Comparison of ENCODE assay signal across 29 cellular contexts in genomic region chr14:61221906-61222305, GRCh38. TPM values are rescaled to one million over a fixed set of nuclear protein-coding genes. Genes with fewer than 3 reads are reported as not detected.
DNase-seq lines count a peak whose midpoint lies in the region; ATAC-seq and TF ChIP-seq lines count a peak whose summit lies in the region.
"Had no signal": no experiment of that assay in that cellular context is flagged by ENCODE, and none has a peak within 500 bp of the region (broad histone marks: within the 10 kb centered on the region; RNA-seq: fewer than 3 reads in every experiment).

No MANE protein-coding gene starts in this region.

- H3K9me3 ChIP-seq in CD8-positive, alpha-beta T cell (ENCODE audit: low read length) = no peaks in the 10 kb centered on the region
- H3K9me3 ChIP-seq: A549, ascending aorta, BE2C, left ventricle myocardium inferior, ovary had no signal

- CTCF ChIA-PET in CD8-positive, alpha-beta T cell (lab: Charles Lee) = no interaction called here

- H3K27ac ChIP-seq in CD8-positive, alpha-beta T cell (ENCODE audit: low read depth, low read length) = no peak overlapping the region
- H3K27ac ChIP-seq: A549, ascending aorta, ovary had no signal

- POLR2A ChIA-PET in CD8-positive, alpha-beta T cell (lab: Charles Lee) = no interaction called here

- peak overlapping the region; percentile 5 for H3K4me3 Mint-ChIP-seq in nephron progenitor cell
- H3K4me3 Mint-ChIP-seq in CD8-positive, alpha-beta T cell = no peak overlapping the region
- no peak overlapping the region for H3K4me3 Mint-ChIP-seq in stimulated activated naive B cell treated with anti-CD40 and anti-IgM and Interleukin-4, amounts not matched to agents 10 μg/mL and 1 μg/mL and 100 μg/mL, for 72 hours
- H3K4me3 Mint-ChIP-seq: activated T-helper 17 cell treated with anti-CD3 and anti-CD28 coated beads, Interleukin-2, amount 50 U/mL, for 72 hours; dendritic cell treated with granulocyte-macrophage colony-stimulating factor and Interleukin-4, amounts not matched to agents 40 ng/mL and 50 ng/mL, for 4 days; H9; naive thymus-derived CD8-positive, alpha-beta T cell; WTC11 had no signal

- peaks cover 12% of the 10 kb centered on the region for H3K27me3 Mint-ChIP-seq in nephron progenitor cell (ENCODE audit: low read depth, poor library complexity)
- peaks cover 40% of the 10 kb centered on the region for H3K27me3 Mint-ChIP-seq in CD8-positive, alpha-beta T cell (ENCODE audit: low read depth)
- peaks cover 44 to 74% of the 10 kb centered on the region in 2 donors for H3K27me3 Mint-ChIP-seq in stimulated activated naive B cell treated with anti-CD40 and anti-IgM and Interleukin-4, amounts not matched to agents 10 μg/mL and 1 μg/mL and 100 μg/mL, for 72 hours

- H3K9me3 Mint-ChIP-seq in nephron progenitor cell = no peaks in the 10 kb centered on the region
- H3K9me3 Mint-ChIP-seq in CD8-positive, alpha-beta T cell = no peaks in the 10 kb centered on the region
- H3K9me3 Mint-ChIP-seq in stimulated activated naive B cell treated with anti-CD40 and anti-IgM and Interleukin-4, amounts not matched to agents 10 μg/mL and 1 μg/mL and 100 μg/mL, for 72 hours = no peaks in the 10 kb centered on the region
- H3K9me3 Mint-ChIP-seq: activated naive CD4-positive, alpha-beta T cell treated with anti-CD3 and anti-CD28 coated beads, Interleukin-2, amount 50 U/mL, for 72 hours; activated T-helper 17 cell treated with anti-CD3 and anti-CD28 coated beads, Interleukin-2, amount 50 U/mL, for 72 hours; dendritic cell treated with granulocyte-macrophage colony-stimulating factor and Interleukin-4, amounts not matched to agents 40 ng/mL and 50 ng/mL, for 4 days; H9; naive thymus-derived CD8-positive, alpha-beta T cell; WTC11 had no signal

- ATAC-seq in CD8-positive, alpha-beta T cell = no peak
- ATAC-seq in stimulated activated naive B cell treated with anti-CD40 and anti-IgM and Interleukin-4, amounts not matched to agents 10 μg/mL and 1 μg/mL and 100 μg/mL, for 72 hours (replicated peaks) = no peak
- ATAC-seq in GM21515 (IDR thresholded peaks at IDR 0.05; ENCODE audit: unreplicated experiment) = no peak
- ATAC-seq: A549; activated naive CD4-positive, alpha-beta T cell treated with anti-CD3 and anti-CD28 coated beads, Interleukin-2, amount 50 U/mL, for 72 hours; activated T-helper 17 cell treated with anti-CD3 and anti-CD28 coated beads, Interleukin-2, amount 50 U/mL, for 72 hours; naive thymus-derived CD8-positive, alpha-beta T cell; Right ventricle myocardium inferior; sciatic nerve; stimulated activated naive CD8-positive, alpha-beta T cell treated with anti-CD3 and anti-CD28 coated beads, Interleukin-15, Interleukin-2, amounts not matched to agents 100 U/mL and 50 U/mL, for 24 hours; WTC11 had no signal

- in situ Hi-C loops in KBM-7 (cut with MboI; ENCODE audit: low pct_unique_long_range_greater_than_20kb, low sequenced_read_pairs) = no loop called here

- no peak for TF ChIP-seq CTCF in nephron progenitor cell (IDR thresholded peaks at IDR 0.05)
- TF ChIP-seq CTCF in CD8-positive, alpha-beta T cell (IDR thresholded peaks at IDR 0.05) = no peak

- H3K4me1 Mint-ChIP-seq in nephron progenitor cell = peaks cover 92% of the 10 kb centered on the region
- H3K4me1 Mint-ChIP-seq in CD8-positive, alpha-beta T cell (ENCODE audit: low read depth) = no peaks in the 10 kb centered on the region
- no peaks in the 10 kb centered on the region for H3K4me1 Mint-ChIP-seq in stimulated activated naive B cell treated with anti-CD40 and anti-IgM and Interleukin-4, amounts not matched to agents 10 μg/mL and 1 μg/mL and 100 μg/mL, for 72 hours
- H3K4me1 Mint-ChIP-seq: activated T-helper 17 cell treated with anti-CD3 and anti-CD28 coated beads, Interleukin-2, amount 50 U/mL, for 72 hours had no signal

- DNase-seq in NCI-H345 (lab: John Stamatoyannopoulos, UW) = peak; percentile 28
- DNase-seq in NCI-H345 treated with DMSO at 0.1 percent for 48 hours (lab: John Stamatoyannopoulos, UW; ENCODE audit: unreplicated experiment) = no peak
- peak; percentile 78 for DNase-seq in NCI-H748 treated with DMSO at 0.1 percent for 48 hours (lab: John Stamatoyannopoulos, UW)
- DNase-seq in nephron progenitor cell = no peak
- DNase-seq in KBM-7 = no peak
- DNase-seq in CD8-positive, alpha-beta T cell = no peak
- no peak for DNase-seq in stimulated activated naive B cell treated with anti-CD40 and anti-IgM and Interleukin-4, amounts not matched to agents 10 μg/mL and 1 μg/mL and 100 μg/mL, for 72 hours
- DNase-seq: activated CD8-positive, alpha-beta memory T cell treated with anti-CD3 and anti-CD28 coated beads, Interleukin-2, amount 50 U/mL, for 4 hours; BE2C; caudate nucleus; H9; left ventricle myocardium inferior; naive thymus-derived CD8-positive, alpha-beta T cell; NCI-H2081; NCI-H774; ovary; stimulated activated CD4-positive, alpha-beta T cell treated with anti-CD3 and anti-CD28 coated beads, Interleukin-4, amount 100 ng/mL, for 4 hours; stimulated activated naive CD8-positive, alpha-beta T cell treated with anti-CD3 and anti-CD28 coated beads, Interleukin-15, Interleukin-2, amounts not matched to agents 100 U/mL and 50 U/mL, for 24 hours; T-helper 9 cell; trophoblast cell had no signal

- no peak overlapping the region for H3K4me3 ChIP-seq in CD8-positive, alpha-beta T cell (ENCODE audit: low read depth, low read length)
- H3K4me3 ChIP-seq: A549, ascending aorta, left ventricle myocardium inferior, ovary had no signal

- intact Hi-C loops in CD8-positive, alpha-beta T cell (cut with DNase I, micrococcal nuclease) = no loop called here

- no peaks in the 10 kb centered on the region for H3K27me3 ChIP-seq in CD8-positive, alpha-beta T cell (ENCODE audit: insufficient read depth, low read length)
- H3K27me3 ChIP-seq: ascending aorta, ovary had no signal

- H3K4me1 ChIP-seq in CD8-positive, alpha-beta T cell (ENCODE audit: insufficient read depth, low read length) = no peaks in the 10 kb centered on the region
- H3K4me1 ChIP-seq: A549, ascending aorta, BE2C, left ventricle myocardium inferior had no signal

- H3K36me3 ChIP-seq in CD8-positive, alpha-beta T cell (ENCODE audit: insufficient read depth, low read length) = no peaks in the 10 kb centered on the region
- H3K36me3 ChIP-seq: ascending aorta, BE2C, left ventricle myocardium inferior, ovary had no signal

- H3K36me3 Mint-ChIP-seq in nephron progenitor cell (ENCODE audit: low read depth) = no peaks in the 10 kb centered on the region
- no peaks in the 10 kb centered on the region for H3K36me3 Mint-ChIP-seq in CD8-positive, alpha-beta T cell
- H3K36me3 Mint-ChIP-seq in stimulated activated naive B cell treated with anti-CD40 and anti-IgM and Interleukin-4, amounts not matched to agents 10 μg/mL and 1 μg/mL and 100 μg/mL, for 72 hours = no peaks in the 10 kb centered on the region
- H3K36me3 Mint-ChIP-seq: activated naive CD4-positive, alpha-beta T cell treated with anti-CD3 and anti-CD28 coated beads, Interleukin-2, amount 50 U/mL, for 72 hours; naive thymus-derived CD8-positive, alpha-beta T cell; WTC11 had no signal

- H3K27ac Mint-ChIP-seq in nephron progenitor cell = peak overlapping the region; percentile 6
- H3K27ac Mint-ChIP-seq in CD8-positive, alpha-beta T cell = no peak overlapping the region
- no peak overlapping the region for H3K27ac Mint-ChIP-seq in stimulated activated naive B cell treated with anti-CD40 and anti-IgM and Interleukin-4, amounts not matched to agents 10 μg/mL and 1 μg/mL and 100 μg/mL, for 72 hours
- H3K27ac Mint-ChIP-seq: activated naive CD4-positive, alpha-beta T cell treated with anti-CD3 and anti-CD28 coated beads, Interleukin-2, amount 50 U/mL, for 72 hours; activated T-helper 17 cell treated with anti-CD3 and anti-CD28 coated beads, Interleukin-2, amount 50 U/mL, for 72 hours; dendritic cell treated with granulocyte-macrophage colony-stimulating factor and Interleukin-4, amounts not matched to agents 40 ng/mL and 50 ng/mL, for 4 days; H9; WTC11 had no signal

RNA-seq across cellular contexts. Expression of gene TMEM30B, which starts 59.2 kb away (rescaled TPM):
- 10 to 100 TPM; 11.5 to 12.1 TPM for total RNA-seq in CD8-positive, alpha-beta T cell

Comparison
In these comparisons a context has a peak if more than half of its experiments do, and no peak if none do; other contexts are left out.
1. DNase-seq: peak in NCI-H345 (single experiment) and NCI-H748 treated with DMSO at 0.1 percent for 48 hours (single experiment); none in NCI-H345 treated with DMSO at 0.1 percent for 48 hours (single experiment), nephron progenitor cell (single experiment), KBM-7 (single experiment), CD8-positive, alpha-beta T cell (0 of 7) and stimulated activated naive B cell treated with anti-CD40 and anti-IgM and Interleukin-4, amounts not matched to agents 10 μg/mL and 1 μg/mL and 100 μg/mL, for 72 hours (single experiment).